1 cellular context compared by ENCODE assay signal in the genomic region with DNA sequence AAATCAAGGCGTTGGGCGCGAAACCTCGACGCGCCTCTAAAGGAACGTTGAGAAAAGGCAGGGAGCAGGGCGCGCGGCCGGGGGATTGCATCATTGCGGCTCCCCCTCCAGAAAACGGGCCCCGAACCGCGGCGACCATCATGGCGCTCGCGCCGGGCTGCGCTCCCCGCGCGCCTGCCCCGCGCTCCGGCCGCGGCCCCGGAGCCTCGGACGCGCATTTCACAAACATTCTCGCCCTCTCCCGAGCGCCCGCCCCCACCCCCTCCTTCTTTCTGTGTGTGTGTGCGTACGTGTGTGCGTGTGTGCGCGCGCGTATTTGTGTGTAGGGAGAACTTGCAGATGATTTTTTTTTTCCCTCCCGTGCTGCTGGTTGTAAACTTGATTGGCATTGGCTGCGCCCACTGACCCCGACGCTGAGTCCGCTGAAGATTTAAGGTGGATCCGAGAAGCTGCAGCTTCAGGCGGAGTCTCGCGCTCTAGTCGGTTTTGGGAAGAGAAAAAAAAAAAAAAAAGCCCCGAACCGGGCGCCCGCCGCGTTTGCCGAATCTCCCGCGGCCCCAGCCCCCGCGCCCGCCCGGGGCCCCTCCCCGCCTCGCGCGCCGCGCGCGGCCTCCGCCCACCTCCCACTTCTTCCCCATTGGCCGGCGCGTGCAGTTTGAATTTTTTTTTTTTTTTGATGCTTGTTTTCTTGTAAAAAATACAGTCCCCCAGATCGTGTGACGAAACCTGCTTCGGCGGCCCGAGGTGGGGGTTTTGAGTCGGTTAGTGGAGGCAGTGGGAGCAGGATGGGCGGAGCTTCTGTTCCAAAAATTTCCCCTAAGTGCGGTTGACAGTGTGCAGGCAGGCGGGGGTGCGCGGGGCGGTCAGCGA.
TF ChIP-seq lines count a peak whose summit lies in the region.

No MANE protein-coding gene starts in this region.

TF ChIP-seq in K562, 482 proteins besides CTCF, POLR2A, EP300 and RAD21 (continued from another document and continues in another):
- TF ChIP-seq, protein P1, sequence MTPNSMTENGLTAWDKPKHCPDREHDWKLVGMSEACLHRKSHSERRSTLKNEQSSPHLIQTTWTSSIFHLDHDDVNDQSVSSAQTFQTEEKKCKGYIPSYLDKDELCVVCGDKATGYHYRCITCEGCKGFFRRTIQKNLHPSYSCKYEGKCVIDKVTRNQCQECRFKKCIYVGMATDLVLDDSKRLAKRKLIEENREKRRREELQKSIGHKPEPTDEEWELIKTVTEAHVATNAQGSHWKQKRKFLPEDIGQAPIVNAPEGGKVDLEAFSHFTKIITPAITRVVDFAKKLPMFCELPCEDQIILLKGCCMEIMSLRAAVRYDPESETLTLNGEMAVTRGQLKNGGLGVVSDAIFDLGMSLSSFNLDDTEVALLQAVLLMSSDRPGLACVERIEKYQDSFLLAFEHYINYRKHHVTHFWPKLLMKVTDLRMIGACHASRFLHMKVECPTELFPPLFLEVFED (CRISPR knock-in tag; conservative IDR thresholded peaks at IDR 0.05): no peak
- TF ChIP-seq, protein P2, sequence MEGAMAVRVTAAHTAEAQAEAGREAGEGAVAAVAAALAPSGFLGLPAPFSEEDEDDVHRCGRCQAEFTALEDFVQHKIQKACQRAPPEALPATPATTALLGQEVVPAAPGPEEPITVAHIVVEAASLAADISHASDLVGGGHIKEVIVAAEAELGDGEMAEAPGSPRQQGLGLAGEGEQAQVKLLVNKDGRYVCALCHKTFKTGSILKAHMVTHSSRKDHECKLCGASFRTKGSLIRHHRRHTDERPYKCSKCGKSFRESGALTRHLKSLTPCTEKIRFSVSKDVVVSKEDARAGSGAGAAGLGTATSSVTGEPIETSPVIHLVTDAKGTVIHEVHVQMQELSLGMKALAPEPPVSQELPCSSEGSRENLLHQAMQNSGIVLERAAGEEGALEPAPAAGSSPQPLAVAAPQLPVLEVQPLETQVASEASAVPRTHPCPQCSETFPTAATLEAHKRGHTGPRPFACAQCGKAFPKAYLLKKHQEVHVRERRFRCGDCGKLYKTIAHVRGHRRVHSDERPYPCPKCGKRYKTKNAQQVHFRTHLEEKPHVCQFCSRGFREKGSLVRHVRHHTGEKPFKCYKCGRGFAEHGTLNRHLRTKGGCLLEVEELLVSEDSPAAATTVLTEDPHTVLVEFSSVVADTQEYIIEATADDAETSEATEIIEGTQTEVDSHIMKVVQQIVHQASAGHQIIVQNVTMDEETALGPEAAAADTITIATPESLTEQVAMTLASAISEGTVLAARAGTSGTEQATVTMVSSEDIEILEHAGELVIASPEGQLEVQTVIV (CRISPR knock-in tag; IDR thresholded peaks at IDR 0.05; ENCODE audit: borderline replicate concordance): no peak
- TF ChIP-seq CBX2 (IDR thresholded peaks at IDR 0.05; ENCODE audit: insufficient read depth, low read length, poor library complexity, severe bottlenecking): no peak
- TF ChIP-seq SREBF2 (CRISPR knock-in tag; IDR thresholded peaks at IDR 0.05): no peak
- no peak for TF ChIP-seq CC2D1A (IDR thresholded peaks at IDR 0.05)
- TF ChIP-seq FOXJ2 (tag; IDR thresholded peaks at IDR 0.05): no peak
- no peak for TF ChIP-seq NCOA2 (IDR thresholded peaks at IDR 0.05; ENCODE audit: partially characterized antibody in 2 of 2)
- TF ChIP-seq SP2 (IDR thresholded peaks at IDR 0.05; ENCODE audit: extremely low read depth, low read depth, low read length, poor library complexity, severe bottlenecking): no peak
- TF ChIP-seq ZNF766 (CRISPR knock-in tag; conservative IDR thresholded peaks at IDR 0.05): no peak
- TF ChIP-seq, protein P3, sequence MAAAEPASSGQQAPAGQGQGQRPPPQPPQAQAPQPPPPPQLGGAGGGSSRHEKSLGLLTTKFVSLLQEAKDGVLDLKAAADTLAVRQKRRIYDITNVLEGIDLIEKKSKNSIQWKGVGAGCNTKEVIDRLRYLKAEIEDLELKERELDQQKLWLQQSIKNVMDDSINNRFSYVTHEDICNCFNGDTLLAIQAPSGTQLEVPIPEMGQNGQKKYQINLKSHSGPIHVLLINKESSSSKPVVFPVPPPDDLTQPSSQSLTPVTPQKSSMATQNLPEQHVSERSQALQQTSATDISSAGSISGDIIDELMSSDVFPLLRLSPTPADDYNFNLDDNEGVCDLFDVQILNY (CRISPR knock-in tag; IDR thresholded peaks at IDR 0.05): no peak
- no peak for TF ChIP-seq SRSF9 (IDR thresholded peaks at IDR 0.05; ENCODE audit: borderline replicate concordance, low read depth, low read length)
- TF ChIP-seq MCM3 (IDR thresholded peaks at IDR 0.05): no peak
- no peak for TF ChIP-seq POLR3A (IDR thresholded peaks at IDR 0.05; ENCODE audit: borderline replicate concordance, extremely low read depth, insufficient read depth, insufficient read length)
- TF ChIP-seq HLTF (IDR thresholded peaks at IDR 0.05): no peak
- TF ChIP-seq NFYB (IDR thresholded peaks at IDR 0.05; ENCODE audit: extremely low read depth, insufficient read length): peak; percentile 84
- TF ChIP-seq POLR3G (IDR thresholded peaks at IDR 0.05; ENCODE audit: extremely low read depth, insufficient read length, insufficient replicate concordance): no peak
- no peak for TF ChIP-seq HNRNPK (IDR thresholded peaks at IDR 0.05; ENCODE audit: low read depth, low read length, poor library complexity, severe bottlenecking)
- TF ChIP-seq, protein P4, sequence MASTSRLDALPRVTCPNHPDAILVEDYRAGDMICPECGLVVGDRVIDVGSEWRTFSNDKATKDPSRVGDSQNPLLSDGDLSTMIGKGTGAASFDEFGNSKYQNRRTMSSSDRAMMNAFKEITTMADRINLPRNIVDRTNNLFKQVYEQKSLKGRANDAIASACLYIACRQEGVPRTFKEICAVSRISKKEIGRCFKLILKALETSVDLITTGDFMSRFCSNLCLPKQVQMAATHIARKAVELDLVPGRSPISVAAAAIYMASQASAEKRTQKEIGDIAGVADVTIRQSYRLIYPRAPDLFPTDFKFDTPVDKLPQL (IDR thresholded peaks at IDR 0.05; ENCODE audit: extremely low read depth, insufficient read length): no peak
- no peak for TF ChIP-seq EWSR1 (IDR thresholded peaks at IDR 0.05; ENCODE audit: borderline replicate concordance, low read depth, partially characterized antibody)
- TF ChIP-seq, protein P5, sequence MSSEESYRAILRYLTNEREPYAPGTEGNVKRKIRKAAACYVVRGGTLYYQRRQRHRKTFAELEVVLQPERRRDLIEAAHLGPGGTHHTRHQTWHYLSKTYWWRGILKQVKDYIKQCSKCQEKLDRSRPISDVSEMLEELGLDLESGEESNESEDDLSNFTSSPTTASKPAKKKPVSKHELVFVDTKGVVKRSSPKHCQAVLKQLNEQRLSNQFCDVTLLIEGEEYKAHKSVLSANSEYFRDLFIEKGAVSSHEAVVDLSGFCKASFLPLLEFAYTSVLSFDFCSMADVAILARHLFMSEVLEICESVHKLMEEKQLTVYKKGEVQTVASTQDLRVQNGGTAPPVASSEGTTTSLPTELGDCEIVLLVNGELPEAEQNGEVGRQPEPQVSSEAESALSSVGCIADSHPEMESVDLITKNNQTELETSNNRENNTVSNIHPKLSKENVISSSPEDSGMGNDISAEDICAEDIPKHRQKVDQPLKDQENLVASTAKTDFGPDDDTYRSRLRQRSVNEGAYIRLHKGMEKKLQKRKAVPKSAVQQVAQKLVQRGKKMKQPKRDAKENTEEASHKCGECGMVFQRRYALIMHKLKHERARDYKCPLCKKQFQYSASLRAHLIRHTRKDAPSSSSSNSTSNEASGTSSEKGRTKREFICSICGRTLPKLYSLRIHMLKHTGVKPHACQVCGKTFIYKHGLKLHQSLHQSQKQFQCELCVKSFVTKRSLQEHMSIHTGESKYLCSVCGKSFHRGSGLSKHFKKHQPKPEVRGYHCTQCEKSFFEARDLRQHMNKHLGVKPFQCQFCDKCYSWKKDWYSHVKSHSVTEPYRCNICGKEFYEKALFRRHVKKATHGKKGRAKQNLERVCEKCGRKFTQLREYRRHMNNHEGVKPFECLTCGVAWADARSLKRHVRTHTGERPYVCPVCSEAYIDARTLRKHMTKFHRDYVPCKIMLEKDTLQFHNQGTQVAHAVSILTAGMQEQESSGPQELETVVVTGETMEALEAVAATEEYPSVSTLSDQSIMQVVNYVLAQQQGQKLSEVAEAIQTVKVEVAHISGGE (CRISPR knock-in tag; IDR thresholded peaks at IDR 0.05): peak in 1 of 3 experiments; percentile 61; a peak in 2 of 6 replicates
- TF ChIP-seq SAFB (IDR thresholded peaks at IDR 0.05; ENCODE audit: borderline replicate concordance, low read depth, low read length): no peak
- no peak for TF ChIP-seq KLF10 (CRISPR knock-in tag; IDR thresholded peaks at IDR 0.05)
- TF ChIP-seq FOS (IDR thresholded peaks at IDR 0.05; ENCODE audit: extremely low read depth, insufficient read length): no peak
- no peak for TF ChIP-seq TCFL5 (CRISPR knock-in tag; conservative IDR thresholded peaks at IDR 0.05)
- TF ChIP-seq POLR2AphosphoS2 (IDR thresholded peaks at IDR 0.05; ENCODE audit: low read length): no peak
- TF ChIP-seq FOXM1 (IDR thresholded peaks at IDR 0.05; ENCODE audit: low read depth): peak; percentile 92
- TF ChIP-seq FOXM1 (CRISPR knock-in tag; IDR thresholded peaks at IDR 0.05; ENCODE audit: low read depth): no peak
- no peak for TF ChIP-seq ZNF764 (CRISPR knock-in tag; IDR thresholded peaks at IDR 0.05; ENCODE audit: low read depth)
- no peak for TF ChIP-seq ATF1 (CRISPR knock-in tag; IDR thresholded peaks at IDR 0.05)
- TF ChIP-seq ATF1 (tag; IDR thresholded peaks at IDR 0.05): peak; percentile 70; the same call in 1 of the 2 replicates
- peak; percentile 78 for TF ChIP-seq MYC (IDR thresholded peaks at IDR 0.05; ENCODE audit: low read depth, low read length)
- no peak for TF ChIP-seq MYC (CRISPR knock-in tag; IDR thresholded peaks at IDR 0.05; ENCODE audit: borderline replicate concordance, low read depth)
- no peak for TF ChIP-seq HMGN3 (IDR thresholded peaks at IDR 0.05; ENCODE audit: borderline replicate concordance, extremely low read depth, insufficient read length, low read depth, low read length)
- TF ChIP-seq, protein P6, sequence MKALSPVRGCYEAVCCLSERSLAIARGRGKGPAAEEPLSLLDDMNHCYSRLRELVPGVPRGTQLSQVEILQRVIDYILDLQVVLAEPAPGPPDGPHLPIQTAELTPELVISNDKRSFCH (CRISPR knock-in tag; IDR thresholded peaks at IDR 0.05): no peak
- TF ChIP-seq, protein P6 (tag; IDR thresholded peaks at IDR 0.05): no peak
- TF ChIP-seq HDAC1 (IDR thresholded peaks at IDR 0.05): peak in 1 of 2 experiments; percentile 42; a peak in 1 of 4 replicates
- TF ChIP-seq, protein P7, sequence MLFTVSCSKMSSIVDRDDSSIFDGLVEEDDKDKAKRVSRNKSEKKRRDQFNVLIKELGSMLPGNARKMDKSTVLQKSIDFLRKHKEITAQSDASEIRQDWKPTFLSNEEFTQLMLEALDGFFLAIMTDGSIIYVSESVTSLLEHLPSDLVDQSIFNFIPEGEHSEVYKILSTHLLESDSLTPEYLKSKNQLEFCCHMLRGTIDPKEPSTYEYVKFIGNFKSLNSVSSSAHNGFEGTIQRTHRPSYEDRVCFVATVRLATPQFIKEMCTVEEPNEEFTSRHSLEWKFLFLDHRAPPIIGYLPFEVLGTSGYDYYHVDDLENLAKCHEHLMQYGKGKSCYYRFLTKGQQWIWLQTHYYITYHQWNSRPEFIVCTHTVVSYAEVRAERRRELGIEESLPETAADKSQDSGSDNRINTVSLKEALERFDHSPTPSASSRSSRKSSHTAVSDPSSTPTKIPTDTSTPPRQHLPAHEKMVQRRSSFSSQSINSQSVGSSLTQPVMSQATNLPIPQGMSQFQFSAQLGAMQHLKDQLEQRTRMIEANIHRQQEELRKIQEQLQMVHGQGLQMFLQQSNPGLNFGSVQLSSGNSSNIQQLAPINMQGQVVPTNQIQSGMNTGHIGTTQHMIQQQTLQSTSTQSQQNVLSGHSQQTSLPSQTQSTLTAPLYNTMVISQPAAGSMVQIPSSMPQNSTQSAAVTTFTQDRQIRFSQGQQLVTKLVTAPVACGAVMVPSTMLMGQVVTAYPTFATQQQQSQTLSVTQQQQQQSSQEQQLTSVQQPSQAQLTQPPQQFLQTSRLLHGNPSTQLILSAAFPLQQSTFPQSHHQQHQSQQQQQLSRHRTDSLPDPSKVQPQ (CRISPR knock-in tag; IDR thresholded peaks at IDR 0.05; ENCODE audit: borderline replicate concordance): no peak
- TF ChIP-seq, protein P8, sequence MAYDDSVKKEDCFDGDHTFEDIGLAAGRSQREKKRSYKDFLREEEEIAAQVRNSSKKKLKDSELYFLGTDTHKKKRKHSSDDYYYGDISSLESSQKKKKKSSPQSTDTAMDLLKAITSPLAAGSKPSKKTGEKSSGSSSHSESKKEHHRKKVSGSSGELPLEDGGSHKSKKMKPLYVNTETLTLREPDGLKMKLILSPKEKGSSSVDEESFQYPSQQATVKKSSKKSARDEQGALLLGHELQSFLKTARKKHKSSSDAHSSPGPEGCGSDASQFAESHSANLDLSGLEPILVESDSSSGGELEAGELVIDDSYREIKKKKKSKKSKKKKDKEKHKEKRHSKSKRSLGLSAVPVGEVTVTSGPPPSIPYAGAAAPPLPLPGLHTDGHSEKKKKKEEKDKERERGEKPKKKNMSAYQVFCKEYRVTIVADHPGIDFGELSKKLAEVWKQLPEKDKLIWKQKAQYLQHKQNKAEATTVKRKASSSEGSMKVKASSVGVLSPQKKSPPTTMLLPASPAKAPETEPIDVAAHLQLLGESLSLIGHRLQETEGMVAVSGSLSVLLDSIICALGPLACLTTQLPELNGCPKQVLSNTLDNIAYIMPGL (CRISPR knock-in tag; IDR thresholded peaks at IDR 0.05): no peak
- 0 out of 2 replicates have a peak, but pooled peaks have one; percentile 9 for TF ChIP-seq SOX6 (IDR thresholded peaks at IDR 0.05)
- no peak for TF ChIP-seq MCM5 (IDR thresholded peaks at IDR 0.05; ENCODE audit: low read depth)
